ENCODE assay signal across 9 cellular contexts in genomic region chr2:181164699-181165098, GRCh38.
DNase-seq lines count a peak whose midpoint lies in the region; ATAC-seq and TF ChIP-seq lines count a peak whose summit lies in the region.
"Had no signal": no experiment of that assay in that cellular context is flagged by ENCODE, and none has a peak within 500 bp of the region (broad histone marks: within the 10 kb centered on the region; RNA-seq: fewer than 3 reads in every experiment).

No MANE protein-coding gene starts in this region.

- H3K9me3 Mint-ChIP-seq in activated naive CD4-positive, alpha-beta T cell treated with anti-CD3 and anti-CD28 coated beads, Interleukin-2, amount 10 ng/mL, durations not matched to agents 7 days and 5 days: peaks cover 40% of the 10 kb centered on the region
- peaks cover 23 to 28% of the 10 kb centered on the region in 2 donors for H3K9me3 Mint-ChIP-seq in activated naive CD4-positive, alpha-beta T cell treated with anti-CD3 and anti-CD28 coated beads, Interleukin-2, amount 50 U/mL, for 72 hours

- peak overlapping the region; percentile 88 for H3K27ac Mint-ChIP-seq in activated naive CD4-positive, alpha-beta T cell treated with anti-CD3 and anti-CD28 coated beads, Interleukin-2, amount 10 ng/mL, durations not matched to agents 7 days and 5 days
- H3K27ac Mint-ChIP-seq in activated naive CD4-positive, alpha-beta T cell treated with anti-CD3 and anti-CD28 coated beads, Interleukin-2, amount 50 U/mL, for 72 hours: peak overlapping the region in 1 of 2 donors; percentile 90

- H3K27me3 Mint-ChIP-seq in activated naive CD4-positive, alpha-beta T cell treated with anti-CD3 and anti-CD28 coated beads, Interleukin-2, amount 10 ng/mL, durations not matched to agents 7 days and 5 days: no peaks in the 10 kb centered on the region

- H3K4me3 ChIP-seq in upper lobe of right lung (no peak overlapping the region), brain microvascular endothelial cell (ENCODE audit: low read depth, low read length) (no peak overlapping the region)

- H3K27ac ChIP-seq in upper lobe of right lung (peak overlapping the region; percentile 17), brain microvascular endothelial cell (no peak overlapping the region)

- TF ChIP-seq CTCF in upper lobe of right lung (IDR thresholded peaks at IDR 0.05): no peak
- TF ChIP-seq CTCF in brain microvascular endothelial cell (IDR thresholded peaks at IDR 0.05; ENCODE audit: low read depth, low read length, missing control alignments): no peak

- H3K4me1 Mint-ChIP-seq in activated naive CD4-positive, alpha-beta T cell treated with anti-CD3 and anti-CD28 coated beads, Interleukin-2, amount 10 ng/mL, durations not matched to agents 7 days and 5 days: peaks cover 58% of the 10 kb centered on the region

- ATAC-seq in activated naive CD4-positive, alpha-beta T cell treated with anti-CD3 and anti-CD28 coated beads, Interleukin-2, amount 50 U/mL, for 72 hours: no peak
- ATAC-seq in HG02678 (IDR thresholded peaks at IDR 0.05; ENCODE audit: unreplicated experiment) (peak; percentile 50), upper lobe of right lung (no peak)

- peaks cover 46% of the 10 kb centered on the region for H3K36me3 Mint-ChIP-seq in activated naive CD4-positive, alpha-beta T cell treated with anti-CD3 and anti-CD28 coated beads, Interleukin-2, amount 10 ng/mL, durations not matched to agents 7 days and 5 days
- H3K36me3 Mint-ChIP-seq in activated naive CD4-positive, alpha-beta T cell treated with anti-CD3 and anti-CD28 coated beads, Interleukin-2, amount 50 U/mL, for 72 hours: peaks cover 28 to 45% of the 10 kb centered on the region in 2 donors

- H3K36me3 ChIP-seq in upper lobe of right lung: no peaks in the 10 kb centered on the region
- no peaks in the 10 kb centered on the region for H3K36me3 ChIP-seq in brain microvascular endothelial cell (replicated peaks)
- H3K36me3 ChIP-seq: BE2C had no signal

- H3K4me1 ChIP-seq in upper lobe of right lung: no peaks in the 10 kb centered on the region
- H3K4me1 ChIP-seq: BE2C had no signal

- CTCF ChIA-PET in activated naive CD4-positive, alpha-beta T cell treated with anti-CD3 and anti-CD28 coated beads, Interleukin-2, amount 10 ng/mL, durations not matched to agents 7 days and 5 days (lab: Charles Lee): interaction anchor here (1.0 kb wide), 1 partner anchor 11 kb away, joined by 3 read pairs; no protein-coding TSS in a partner anchor

- peak overlapping the region; percentile 8 for H3K4me3 Mint-ChIP-seq in activated naive CD4-positive, alpha-beta T cell treated with anti-CD3 and anti-CD28 coated beads, Interleukin-2, amount 10 ng/mL, durations not matched to agents 7 days and 5 days

- in situ Hi-C loops in brain microvascular endothelial cell (cut with HindIII; ENCODE audit: low pct_ligation_motif_present, low sequenced_read_pairs): no loop called here

- intact Hi-C loops in upper lobe of right lung (cut with DNase I): no loop called here

- DNase-seq in activated naive CD4-positive, alpha-beta T cell treated with anti-CD3 and anti-CD28 coated beads, Interleukin-2, amount 10 ng/mL, durations not matched to agents 7 days and 5 days: no peak
- no peak for DNase-seq in activated naive CD4-positive, alpha-beta T cell treated with anti-CD3 and anti-CD28 coated beads, Interleukin-2, amount 50 U/mL, for 72 hours (ENCODE audit: low spot score in 2 of 2)
- peak; percentile 91 for DNase-seq in NOMO-1 treated with DMSO at 0.1 percent for 48 hours (lab: John Stamatoyannopoulos, UW; ENCODE audit: unreplicated experiment)
- DNase-seq in upper lobe of right lung: no peak
- DNase-seq in brain microvascular endothelial cell: no peak
- DNase-seq in ecto neural progenitor cell (ENCODE audit: low spot score): no peak
- DNase-seq in HuH-7 (ENCODE audit: low spot score): no peak
- DNase-seq: BE2C had no signal

- H3K9me3 ChIP-seq in upper lobe of right lung: no peaks in the 10 kb centered on the region
- H3K9me3 ChIP-seq: BE2C had no signal

- no peaks in the 10 kb centered on the region for H3K27me3 ChIP-seq in upper lobe of right lung
- H3K27me3 ChIP-seq in brain microvascular endothelial cell (replicated peaks): no peaks in the 10 kb centered on the region
- H3K27me3 ChIP-seq: BE2C had no signal
